Comparison of ENCODE assay signal across 8 cellular contexts in genomic region chr11:10307022-10307410, GRCh38. TPM values are rescaled to one million over a fixed set of nuclear protein-coding genes. Genes with fewer than 3 reads are reported as not detected.
DNase-seq lines count a peak whose midpoint lies in the region; ATAC-seq and TF ChIP-seq lines count a peak whose summit lies in the region.

No MANE protein-coding gene starts in this region.

- H3K27ac ChIP-seq in right atrium auricular region (peak overlapping the region; percentile 85 to 88), ascending aorta (peak overlapping the region; percentile 70 to 76), lower lobe of right lung (peak overlapping the region; percentile 88), vagina (peak overlapping the region; percentile 96)

- TF ChIP-seq CTCF in right atrium auricular region (IDR thresholded peaks at IDR 0.05) (no peak), ascending aorta (IDR thresholded peaks at IDR 0.05) (no peak), lower lobe of right lung (IDR thresholded peaks at IDR 0.05) (no peak), vagina (IDR thresholded peaks at IDR 0.05) (no peak)

- no peaks in the 10 kb centered on the region for H3K27me3 ChIP-seq in right atrium auricular region
- H3K27me3 ChIP-seq in ascending aorta, result no peaks in the 10 kb centered on the region
- H3K27me3 ChIP-seq in lower lobe of right lung (ENCODE audit: low read depth), result peaks cover 11% of the 10 kb centered on the region
- no peaks in the 10 kb centered on the region for H3K27me3 ChIP-seq in vagina

- no peak for TF ChIP-seq POLR2A in vagina (IDR thresholded peaks at IDR 0.05)

- H3K9me3 ChIP-seq in right atrium auricular region (no peaks in the 10 kb centered on the region), ascending aorta (no peaks in the 10 kb centered on the region), lower lobe of right lung (no peaks in the 10 kb centered on the region), vagina (no peaks in the 10 kb centered on the region)

- H3K4me3 ChIP-seq in right atrium auricular region (peak overlapping the region; percentile 66), ascending aorta (peak overlapping the region; percentile 69 to 85), lower lobe of right lung (peak overlapping the region; percentile 86), vagina (peak overlapping the region; percentile 84 to 85)

- intact Hi-C loops in cardiac septum (cut with DNase I) (loop anchor here (5.0 kb wide), 2 partner anchors 100 to 445 kb away; no protein-coding TSS in a partner anchor), ascending aorta (cut with DNase I) (loop anchor here (1.0 to 10.0 kb wide), 7 partner anchors 60 to 695 kb away; no protein-coding TSS in a partner anchor), lower lobe of right lung (cut with DNase I) (no loop called here), vagina (cut with DNase I) (loop anchor here (5.0 to 10.0 kb wide), 4 partner anchors 322 to 692 kb away; no protein-coding TSS in a partner anchor)

- no peak for ATAC-seq in lower lobe of right lung
- ATAC-seq in left lobe of liver, result no peak

- H3K36me3 ChIP-seq in right atrium auricular region (peaks cover 10% of the 10 kb centered on the region), ascending aorta (no peaks in the 10 kb centered on the region), lower lobe of right lung (no peaks in the 10 kb centered on the region), vagina (no peaks in the 10 kb centered on the region)

- H3K4me1 ChIP-seq in right atrium auricular region, result peaks cover 0 to 67% of the 10 kb centered on the region in 2 donors
- H3K4me1 ChIP-seq in ascending aorta, result peaks cover 0 to 36% of the 10 kb centered on the region in 2 donors
- peaks cover 70% of the 10 kb centered on the region for H3K4me1 ChIP-seq in lower lobe of right lung
- peaks cover 49% of the 10 kb centered on the region for H3K4me1 ChIP-seq in vagina

- DNase-seq in right atrium auricular region (ENCODE audit: low spot score), result no peak
- no peak for DNase-seq in cardiac septum (ENCODE audit: low spot score)
- no peak for DNase-seq in ascending aorta (ENCODE audit: low spot score in 2 of 2)
- DNase-seq in lower lobe of right lung, result no peak
- no peak for DNase-seq in vagina (ENCODE audit: extremely low spot score in 2 of 2)
- no peak for DNase-seq in midbrain (lab: John Stamatoyannopoulos, UW)
- DNase-seq in COLO668 (lab: John Stamatoyannopoulos, UW; ENCODE audit: unreplicated experiment), result no peak
- no peak for DNase-seq in left lobe of liver (ENCODE audit: low spot score)

RNA-seq across cellular contexts. Expression of gene ADM, which starts 2.1 kb away (rescaled TPM):
- total RNA-seq in right atrium auricular region (100 to 1,000 TPM in 1 of 2 donors, 10 to 100 TPM in 1; 31.2 to 217 TPM), cardiac septum (5.3 TPM), ascending aorta (56.8 TPM), lower lobe of right lung (19.5 TPM), vagina (130 TPM), left lobe of liver (9.6 TPM)

RNA-seq across cellular contexts. Expression of gene SBF2, which starts 13.0 kb away (rescaled TPM):
- total RNA-seq in right atrium auricular region (10 to 100 TPM; 22.8 to 23.9 TPM), cardiac septum (27.9 TPM), ascending aorta (34.5 TPM), lower lobe of right lung (41.3 TPM), vagina (69.5 TPM), left lobe of liver (16.7 TPM)
